In genomic region chr5:167348286-167348926, GRCh38 we compare ENCODE assay signal across 21 cellular contexts.
"Had no signal": no experiment of that assay in that cellular context is flagged by ENCODE, and none has a peak within 500 bp of the region (broad histone marks: within the 10 kb centered on the region; RNA-seq: fewer than 3 reads in every experiment).

No MANE protein-coding gene starts in this region.

- H3K4me3 ChIP-seq: cardiac muscle cell, right atrium auricular region, stomach, testis, upper lobe of right lung had no signal

- ATAC-seq: activated CD8-positive, alpha-beta memory T cell treated with anti-CD3 and anti-CD28 coated beads, Interleukin-2, amount 10 ng/mL, durations not matched to agents 7 days and 5 days; upper lobe of right lung had no signal

- FAIRE-seq: keratinocyte, small intestine had no signal

- H3K4me1 ChIP-seq: foreskin keratinocyte, right atrium auricular region, stomach, testis, upper lobe of right lung had no signal

- H3K36me3 ChIP-seq: cardiac muscle cell, right atrium auricular region, stomach, upper lobe of right lung had no signal

- H3K27ac ChIP-seq: cardiac muscle cell, epithelial cell of prostate, foreskin keratinocyte, right atrium auricular region, stomach, testis, upper lobe of right lung, VCaP had no signal

- H3K9me3 ChIP-seq: right atrium auricular region, stomach, testis, upper lobe of right lung had no signal

- DNase-seq: activated CD4-positive, alpha-beta T cell treated with anti-CD3 and anti-CD28 coated beads for 1 hour; activated CD4-positive, alpha-beta T cell treated with anti-CD3 and anti-CD28 coated beads, Interleukin-2, amount 50 U/mL, for 4 hours; activated CD8-positive, alpha-beta memory T cell treated with anti-CD3 and anti-CD28 coated beads, Interleukin-2, amount 10 ng/mL, durations not matched to agents 7 days and 5 days; activated naive CD4-positive, alpha-beta T cell; activated naive CD8-positive, alpha-beta T cell treated with anti-CD3 and anti-CD28 coated beads for 36 hours; amygdala; foreskin keratinocyte; head of caudate nucleus; occipital lobe; small intestine; stimulated activated CD4-positive, alpha-beta T cell treated with anti-CD3 and anti-CD28 coated beads, Interleukin-15, amount 100 ng/mL, for 24 hours; stimulated activated CD4-positive, alpha-beta T cell treated with anti-CD3 and anti-CD28 coated beads, Interleukin-2, amount 100 ng/mL, for 48 hours; stomach; T-helper 2 cell; testis; upper lobe of right lung had no signal

- H3K27me3 ChIP-seq: cardiac muscle cell, right atrium auricular region, stomach, testis, upper lobe of right lung had no signal
